In genomic region chr9:38023661-38024035, GRCh38 we compare ENCODE assay signal across 1 cellular context.
TF ChIP-seq lines count a peak whose summit lies in the region.

No MANE protein-coding gene starts in this region.

TF ChIP-seq in HepG2, 621 proteins besides CTCF, POLR2A, EP300 and RAD21 (continued from another document):
- no peak for TF ChIP-seq FUBP1 (CRISPR knock-in tag; IDR thresholded peaks at IDR 0.05; ENCODE audit: borderline replicate concordance)
- TF ChIP-seq NR2F1 (CRISPR knock-in tag; IDR thresholded peaks at IDR 0.05): no peak
- no peak for TF ChIP-seq ZFP90 (CRISPR knock-in tag; IDR thresholded peaks at IDR 0.05; ENCODE audit: borderline replicate concordance)
- TF ChIP-seq ZIK1 (CRISPR knock-in tag; IDR thresholded peaks at IDR 0.05; ENCODE audit: borderline replicate concordance, low read depth): 0 out of 2 replicates have a peak, but pooled peaks have one; percentile 25
- no peak for TF ChIP-seq HMGXB3 (CRISPR knock-in tag; IDR thresholded peaks at IDR 0.05; ENCODE audit: borderline replicate concordance)
- 0 out of 2 replicates have a peak, but pooled peaks have one; percentile 5 for TF ChIP-seq KDM5B (CRISPR knock-in tag; IDR thresholded peaks at IDR 0.05; ENCODE audit: borderline replicate concordance)
- no peak for TF ChIP-seq TAF1 (CRISPR knock-in tag; IDR thresholded peaks at IDR 0.05)
- no peak for TF ChIP-seq HIC2 (CRISPR knock-in tag; IDR thresholded peaks at IDR 0.05; ENCODE audit: low read depth)
- no peak for TF ChIP-seq ELK4 (CRISPR knock-in tag; IDR thresholded peaks at IDR 0.05; ENCODE audit: borderline replicate concordance)
- no peak for TF ChIP-seq BCL6 (CRISPR knock-in tag; IDR thresholded peaks at IDR 0.05)
- no peak for TF ChIP-seq ZNF652 (CRISPR knock-in tag; IDR thresholded peaks at IDR 0.05; ENCODE audit: borderline replicate concordance, low read depth)
- TF ChIP-seq ZNF780A (CRISPR knock-in tag; IDR thresholded peaks at IDR 0.05): 0 out of 2 replicates have a peak, but pooled peaks have one; percentile 16
- no peak for TF ChIP-seq ZBED4 (CRISPR knock-in tag; IDR thresholded peaks at IDR 0.05; ENCODE audit: borderline replicate concordance)
- TF ChIP-seq GRHL1 (CRISPR knock-in tag; conservative IDR thresholded peaks at IDR 0.05): no peak
- no peak for TF ChIP-seq ZBTB8A (CRISPR knock-in tag; IDR thresholded peaks at IDR 0.05; ENCODE audit: borderline replicate concordance, low read depth)
- no peak for TF ChIP-seq NCOA2 (CRISPR knock-in tag; IDR thresholded peaks at IDR 0.05)
- TF ChIP-seq REL (CRISPR knock-in tag; conservative IDR thresholded peaks at IDR 0.05): 0 out of 2 replicates have a peak, but pooled peaks have one; percentile 40
- no peak for TF ChIP-seq ZNF44 (CRISPR knock-in tag; IDR thresholded peaks at IDR 0.05)
- no peak for TF ChIP-seq MYC (CRISPR knock-in tag; IDR thresholded peaks at IDR 0.05; ENCODE audit: borderline replicate concordance)
- no peak for TF ChIP-seq ZNF281 (CRISPR knock-in tag; IDR thresholded peaks at IDR 0.05; ENCODE audit: borderline replicate concordance)
- TF ChIP-seq KDM4B (CRISPR knock-in tag; IDR thresholded peaks at IDR 0.05): no peak
- TF ChIP-seq MBNL3 (CRISPR knock-in tag; conservative IDR thresholded peaks at IDR 0.05): no peak
